ENCODE assay signal across 20 cellular contexts in the genomic region with DNA sequence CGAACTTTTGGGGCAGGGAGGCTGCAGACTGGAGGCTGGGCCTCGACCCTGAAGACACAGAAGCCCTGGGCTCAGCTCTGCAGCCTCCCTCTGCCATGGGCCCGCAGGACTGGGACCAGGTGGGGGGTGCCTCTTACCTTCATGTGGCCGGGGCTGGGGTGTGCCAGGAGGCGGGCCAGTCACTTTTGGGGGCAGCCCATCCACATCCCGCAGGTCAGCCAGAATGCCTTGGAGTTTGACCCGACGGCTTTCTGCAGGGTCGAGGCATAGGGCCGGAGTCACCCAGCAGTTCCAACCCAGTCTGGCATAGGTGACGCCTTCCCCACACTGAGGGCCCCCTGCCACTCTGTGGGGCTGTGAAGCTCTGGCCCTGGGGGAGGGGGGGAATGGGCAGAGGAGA. TPM values are rescaled to one million over a fixed set of nuclear protein-coding genes. Genes with fewer than 3 reads are reported as not detected.
A peak's percentile ranks its signal among the peaks of the same experiment; 100 is the strongest.
DNase-seq lines count a peak whose midpoint lies in the region; ATAC-seq and TF ChIP-seq lines count a peak whose summit lies in the region.
"Had no signal": no experiment of that assay in that cellular context is flagged by ENCODE, and none has a peak within 500 bp of the region (broad histone marks: within the 10 kb centered on the region; RNA-seq: fewer than 3 reads in every experiment).

No MANE protein-coding gene starts in this region.

- H3K9me3 Mint-ChIP-seq in GM23338 (peaks cover 3% of the 10 kb centered on the region; the same call in 1 of the 3 replicates), glutamatergic neuron (ENCODE audit: unreplicated experiment) (peaks cover 17% of the 10 kb centered on the region)
- H3K9me3 Mint-ChIP-seq: activated CD4-positive, alpha-beta T cell treated with anti-CD3 and anti-CD28 coated beads, Interleukin-2, amount 10 ng/mL, durations not matched to agents 7 days and 5 days; central memory CD8-positive, alpha-beta T cell had no signal

- TF ChIP-seq CTCF in GM23338 (conservative IDR thresholded peaks at IDR 0.05; ENCODE audit: low read depth in 2 of 2) (no peak), glutamatergic neuron (IDR thresholded peaks at IDR 0.05; ENCODE audit: partially characterized antibody, unreplicated experiment) (no peak), stomach (IDR thresholded peaks at IDR 0.05) (no peak)

- H3K9me3 ChIP-seq in BLaER1 (no peaks in the 10 kb centered on the region), stomach (no peaks in the 10 kb centered on the region)
- H3K9me3 ChIP-seq: SJSA1, suprapubic skin had no signal

- peaks cover 100% of the 10 kb centered on the region for H3K4me1 ChIP-seq in BLaER1
- no peaks in the 10 kb centered on the region for H3K4me1 ChIP-seq in GM23338 (ENCODE audit: insufficient read depth)
- H3K4me1 ChIP-seq in stomach = peaks cover 0 to 46% (median 23%) of the 10 kb centered on the region in 4 donors

- H3K36me3 Mint-ChIP-seq in GM23338 (ENCODE audit: low read depth) (peaks cover 81% of the 10 kb centered on the region), glutamatergic neuron (ENCODE audit: unreplicated experiment) (no peaks in the 10 kb centered on the region)

- no peak for TF ChIP-seq EP300 in stomach (IDR thresholded peaks at IDR 0.05)

- peak overlapping the region; percentile 44; the same call in 1 of the 2 replicates for H3K27ac Mint-ChIP-seq in GM23338
- H3K27ac Mint-ChIP-seq in glutamatergic neuron (ENCODE audit: unreplicated experiment) = peak overlapping the region; percentile 93
- H3K27ac Mint-ChIP-seq: activated CD4-positive, alpha-beta T cell treated with anti-CD3 and anti-CD28 coated beads, Interleukin-2, amount 10 ng/mL, durations not matched to agents 7 days and 5 days had no signal

- H2AFZ ChIP-seq in GM23338 = no peak overlapping the region

- no peak for DNase-seq in GM23338 (ENCODE audit: low spot score)
- no peak for DNase-seq in glutamatergic neuron
- no peak for DNase-seq in stomach
- no peak for DNase-seq in HUDEP-2 (lab: John Stamatoyannopoulos, UW; ENCODE audit: unreplicated experiment in 76 of 76)
- DNase-seq: activated CD4-positive, alpha-beta T cell treated with anti-CD3 and anti-CD28 coated beads, Interleukin-2, amount 10 ng/mL, durations not matched to agents 7 days and 5 days; activated CD8-positive, alpha-beta memory T cell treated with anti-CD3 and anti-CD28 coated beads, Interleukin-2, amount 50 U/mL, for 4 hours; activated effector memory CD4-positive, alpha-beta T cell treated with Interleukin-2 at 50 U/mL for 16 hours; DMS79 treated with DMSO at 0.1 percent for 48 hours; Kasumi-1; NCI-H1092; NCI-H2029; NCI-H226; NCI-H774; T-helper 17 cell had no signal

- H3K27ac ChIP-seq in BLaER1 (peak overlapping the region; percentile 85), GM23338 (ENCODE audit: low read depth) (no peak overlapping the region), stomach (peak overlapping the region in 3 of 5 donors; percentile 32 to 37 (median 35))
- H3K27ac ChIP-seq: SJSA1, suprapubic skin had no signal

- H3K4me3 Mint-ChIP-seq in GM23338 (no peak overlapping the region), glutamatergic neuron (ENCODE audit: unreplicated experiment) (peak overlapping the region; percentile 14)
- H3K4me3 Mint-ChIP-seq: activated CD4-positive, alpha-beta T cell treated with anti-CD3 and anti-CD28 coated beads, Interleukin-2, amount 10 ng/mL, durations not matched to agents 7 days and 5 days; central memory CD8-positive, alpha-beta T cell; T-helper 17 cell had no signal

- no peaks in the 10 kb centered on the region for H3K9me2 ChIP-seq in GM23338 (ENCODE audit: insufficient read depth)

- H3K9ac ChIP-seq in BLaER1 = peak overlapping the region; percentile 64

- H3K4me2 ChIP-seq in BLaER1 (peak overlapping the region; percentile 99), GM23338 (no peak overlapping the region)

- no peaks in the 10 kb centered on the region for H3K27me3 ChIP-seq in BLaER1
- H3K27me3 ChIP-seq in GM23338 (ENCODE audit: insufficient read depth) = no peaks in the 10 kb centered on the region
- no peaks in the 10 kb centered on the region for H3K27me3 ChIP-seq in stomach
- H3K27me3 ChIP-seq: SJSA1, suprapubic skin had no signal

- peaks cover 99% of the 10 kb centered on the region for H3K36me3 ChIP-seq in BLaER1
- peaks cover 15% of the 10 kb centered on the region; the same call in 1 of the 2 replicates for H3K36me3 ChIP-seq in GM23338 (ENCODE audit: insufficient read depth)
- H3K36me3 ChIP-seq in stomach = peaks cover 92 to 100% (median 100%) of the 10 kb centered on the region in 4 donors

- TF ChIP-seq POLR2A in stomach (IDR thresholded peaks at IDR 0.05) = no peak

- peak overlapping the region; percentile 56 for H3K4me3 ChIP-seq in BLaER1
- no peak overlapping the region for H3K4me3 ChIP-seq in GM23338
- H3K4me3 ChIP-seq in stomach = no peak overlapping the region
- H3K4me3 ChIP-seq: SJSA1, suprapubic skin had no signal

- ATAC-seq in GM23338 = no peak
- ATAC-seq in GM19397 (IDR thresholded peaks at IDR 0.05; ENCODE audit: unreplicated experiment) = no peak
- ATAC-seq in HG02678 (IDR thresholded peaks at IDR 0.05; ENCODE audit: unreplicated experiment) = no peak
- ATAC-seq: T-helper 17 cell had no signal

- peaks cover 9% of the 10 kb centered on the region; the same call in 1 of the 2 replicates for H3K79me2 ChIP-seq in GM23338 (replicated peaks; ENCODE audit: insufficient read depth)

- 82 to 91% (median 85%) methylated on average over 10 to 11 of the region's 11 CpGs for WGBS in stomach, 5 donors

- H3K4me1 Mint-ChIP-seq in GM23338 (peaks cover 21% of the 10 kb centered on the region), glutamatergic neuron (ENCODE audit: low read depth, unreplicated experiment) (peaks cover 46% of the 10 kb centered on the region)

- H3K27me3 Mint-ChIP-seq in GM23338 (ENCODE audit: insufficient read depth, low read depth, poor library complexity) = peaks cover 12% of the 10 kb centered on the region
- H3K27me3 Mint-ChIP-seq in glutamatergic neuron (ENCODE audit: unreplicated experiment) = peaks cover 27% of the 10 kb centered on the region
- H3K27me3 Mint-ChIP-seq: activated CD4-positive, alpha-beta T cell treated with anti-CD3 and anti-CD28 coated beads, Interleukin-2, amount 10 ng/mL, durations not matched to agents 7 days and 5 days; central memory CD8-positive, alpha-beta T cell; T-helper 17 cell had no signal

- H4K20me1 ChIP-seq in BLaER1 (peaks cover 100% of the 10 kb centered on the region), GM23338 (replicated peaks; ENCODE audit: insufficient read depth) (peaks cover 17% of the 10 kb centered on the region)

- H3F3A ChIP-seq in GM23338 (replicated peaks; ENCODE audit: low read depth) = peaks cover 3% of the 10 kb centered on the region; the same call in 1 of the 2 replicates

- intact Hi-C loops in stomach (cut with DNase I; ENCODE audit: low total_unique reads) = no loop called here

TF ChIP-seq in GM23338, 12 proteins besides CTCF, POLR2A, EP300 and RAD21 (continues in another document):
- TF ChIP-seq STAT1 (IDR thresholded peaks at IDR 0.05; ENCODE audit: unreplicated experiment) (no peak), EZH2phosphoT487 (IDR thresholded peaks at IDR 0.05; ENCODE audit: unreplicated experiment) (no peak), ZNF114 (CRISPR knock-in tag; IDR thresholded peaks at IDR 0.05) (no peak), POLR2AphosphoS5 (IDR thresholded peaks at IDR 0.05; ENCODE audit: low read depth) (no peak), EZH2 (IDR thresholded peaks at IDR 0.05; ENCODE audit: low read depth, unreplicated experiment) (no peak), CREB1 (CRISPR knock-in tag; IDR thresholded peaks at IDR 0.05; ENCODE audit: low read depth) (no peak), ZNF331 (CRISPR knock-in tag; IDR thresholded peaks at IDR 0.05; ENCODE audit: low read depth) (no peak)
- TF ChIP-seq, protein P1, sequence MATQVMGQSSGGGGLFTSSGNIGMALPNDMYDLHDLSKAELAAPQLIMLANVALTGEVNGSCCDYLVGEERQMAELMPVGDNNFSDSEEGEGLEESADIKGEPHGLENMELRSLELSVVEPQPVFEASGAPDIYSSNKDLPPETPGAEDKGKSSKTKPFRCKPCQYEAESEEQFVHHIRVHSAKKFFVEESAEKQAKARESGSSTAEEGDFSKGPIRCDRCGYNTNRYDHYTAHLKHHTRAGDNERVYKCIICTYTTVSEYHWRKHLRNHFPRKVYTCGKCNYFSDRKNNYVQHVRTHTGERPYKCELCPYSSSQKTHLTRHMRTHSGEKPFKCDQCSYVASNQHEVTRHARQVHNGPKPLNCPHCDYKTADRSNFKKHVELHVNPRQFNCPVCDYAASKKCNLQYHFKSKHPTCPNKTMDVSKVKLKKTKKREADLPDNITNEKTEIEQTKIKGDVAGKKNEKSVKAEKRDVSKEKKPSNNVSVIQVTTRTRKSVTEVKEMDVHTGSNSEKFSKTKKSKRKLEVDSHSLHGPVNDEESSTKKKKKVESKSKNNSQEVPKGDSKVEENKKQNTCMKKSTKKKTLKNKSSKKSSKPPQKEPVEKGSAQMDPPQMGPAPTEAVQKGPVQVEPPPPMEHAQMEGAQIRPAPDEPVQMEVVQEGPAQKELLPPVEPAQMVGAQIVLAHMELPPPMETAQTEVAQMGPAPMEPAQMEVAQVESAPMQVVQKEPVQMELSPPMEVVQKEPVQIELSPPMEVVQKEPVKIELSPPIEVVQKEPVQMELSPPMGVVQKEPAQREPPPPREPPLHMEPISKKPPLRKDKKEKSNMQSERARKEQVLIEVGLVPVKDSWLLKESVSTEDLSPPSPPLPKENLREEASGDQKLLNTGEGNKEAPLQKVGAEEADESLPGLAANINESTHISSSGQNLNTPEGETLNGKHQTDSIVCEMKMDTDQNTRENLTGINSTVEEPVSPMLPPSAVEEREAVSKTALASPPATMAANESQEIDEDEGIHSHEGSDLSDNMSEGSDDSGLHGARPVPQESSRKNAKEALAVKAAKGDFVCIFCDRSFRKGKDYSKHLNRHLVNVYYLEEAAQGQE (IDR thresholded peaks at IDR 0.05; ENCODE audit: unreplicated experiment) = no peak

RNA-seq across cellular contexts. Expression of a gene that starts 10.8 kb away (rescaled TPM):
- total RNA-seq in GM23338 (2014; rRNA removed; shearing (Covaris generic)) = 66.6 and 68.0 TPM in 2 replicates
- polyA plus RNA-seq in GM23338 (2016; fragmentation: Nextera tagmentation; extraction: Ambion mirVana) (53.8 and 53.9 TPM in 2 replicates), stomach (10 to 100 TPM; 26.5 to 50.6 (median 39.7) TPM)
- total RNA-seq in glutamatergic neuron (ENCODE audit: unreplicated experiment) (54.7 TPM), stomach (10 to 100 TPM in 4 of 5 donors, 1 to 10 TPM in 1; 7.0 to 40.8 (median 18.5) TPM)

RNA-seq across cellular contexts. Expression of a gene that starts 18.1 kb away (rescaled TPM):
- total RNA-seq in GM23338 (2014; rRNA removed; shearing (Covaris generic)) = 25.5 and 31.9 TPM in 2 replicates
- polyA plus RNA-seq in GM23338 (2016; fragmentation: Nextera tagmentation; extraction: Ambion mirVana) (8.9 and 11.5 TPM in 2 replicates), stomach (1 to 10 TPM; 6.0 to 7.5 (median 6.5) TPM)
- total RNA-seq in glutamatergic neuron (ENCODE audit: unreplicated experiment) (46.6 TPM), stomach (10 to 100 TPM in 4 of 5 donors, 1 to 10 TPM in 1; 8.8 to 76.3 (median 15.2) TPM)

RNA-seq across cellular contexts. Expression of a gene that starts 18.5 kb away (rescaled TPM):
- total RNA-seq in GM23338 (2014; rRNA removed; shearing (Covaris generic)) = 131 and 140 TPM in 2 replicates
- polyA plus RNA-seq in GM23338 (2016; fragmentation: Nextera tagmentation; extraction: Ambion mirVana) (58.0 and 62.1 TPM in 2 replicates), stomach (10 to 100 TPM; 37.1 to 43.1 (median 39.0) TPM)
- total RNA-seq in glutamatergic neuron (ENCODE audit: unreplicated experiment) (117 TPM), stomach (100 to 1,000 TPM in 2 of 5 donors, 10 to 100 TPM in 3; 48.1 to 373 (median 95.6) TPM)
